21 cellular contexts compared by ENCODE assay signal in the genomic region with DNA sequence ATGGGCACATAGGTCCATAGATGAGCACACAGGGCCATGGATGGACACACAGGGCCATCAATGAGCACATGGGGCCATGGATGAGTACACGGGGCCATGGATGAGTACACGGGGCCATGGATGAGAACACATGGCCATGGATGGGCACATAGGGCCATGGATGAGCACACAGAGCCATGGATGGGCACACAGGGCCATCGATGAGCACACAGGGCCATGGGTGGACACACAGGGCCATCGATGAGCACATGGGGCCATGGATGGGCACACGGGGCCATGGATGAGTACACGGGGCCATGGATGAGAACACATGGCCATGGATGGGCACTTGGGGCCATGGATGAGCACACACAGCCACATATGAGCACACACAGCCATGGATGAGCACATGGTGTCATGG.
DNase-seq lines count a peak whose midpoint lies in the region; ATAC-seq, FAIRE-seq and TF ChIP-seq lines count a peak whose summit lies in the region.
"Had no signal": no experiment of that assay in that cellular context is flagged by ENCODE, and none has a peak within 500 bp of the region (broad histone marks: within the 10 kb centered on the region; RNA-seq: fewer than 3 reads in every experiment).

No MANE protein-coding gene starts in this region.

- TF ChIP-seq EP300 in sigmoid colon (IDR thresholded peaks at IDR 0.05): no peak

- H3K36me3 ChIP-seq in bronchial epithelial cell (ENCODE audit: control insufficient read depth, insufficient read depth, low read length) (no peaks in the 10 kb centered on the region), mucosa of descending colon (ENCODE audit: low read depth) (no peaks in the 10 kb centered on the region), sigmoid colon (no peaks in the 10 kb centered on the region)
- H3K36me3 ChIP-seq: MG63 had no signal

- H3K4me1 ChIP-seq in mucosa of descending colon (ENCODE audit: low read depth): no peaks in the 10 kb centered on the region
- H3K4me1 ChIP-seq in sigmoid colon: no peaks in the 10 kb centered on the region

- H3K27ac Mint-ChIP-seq in activated T-cell treated with anti-CD3 and anti-CD28 coated beads, Interleukin-2, amount 50 U/mL, for 24 hours: no peak overlapping the region
- H3K27ac Mint-ChIP-seq: CD4-positive, CD25-positive, alpha-beta regulatory T cell; H9; HFFc6 had no signal

- no peak overlapping the region for H3K4me3 Mint-ChIP-seq in activated T-cell treated with anti-CD3 and anti-CD28 coated beads, Interleukin-2, amount 50 U/mL, for 24 hours
- H3K4me3 Mint-ChIP-seq: CD4-positive, CD25-positive, alpha-beta regulatory T cell; H9; HFFc6 had no signal

- H3K4me1 Mint-ChIP-seq in activated T-cell treated with anti-CD3 and anti-CD28 coated beads, Interleukin-2, amount 50 U/mL, for 24 hours (ENCODE audit: low read depth): no peaks in the 10 kb centered on the region
- H3K4me1 Mint-ChIP-seq: CD4-positive, CD25-positive, alpha-beta regulatory T cell had no signal

- H3K36me3 Mint-ChIP-seq in activated T-cell treated with anti-CD3 and anti-CD28 coated beads, Interleukin-2, amount 50 U/mL, for 24 hours (ENCODE audit: low read depth): no peaks in the 10 kb centered on the region
- H3K36me3 Mint-ChIP-seq: CD4-positive, CD25-positive, alpha-beta regulatory T cell had no signal

- TF ChIP-seq POLR2A in sigmoid colon (IDR thresholded peaks at IDR 0.05): no peak

- 92 to 94% methylated on average over 6 of the region's 6 CpGs for WGBS in sigmoid colon, 2 donors

- ATAC-seq in mucosa of descending colon (no peak), GM18511 (IDR thresholded peaks at IDR 0.05; ENCODE audit: unreplicated experiment) (no peak)
- ATAC-seq: K562 had no signal

- DNase-seq in activated T-cell treated with anti-CD3 and anti-CD28 coated beads, Interleukin-2, amount 50 U/mL, for 24 hours: peak; percentile 20
- no peak for DNase-seq in activated T-cell treated with anti-CD3 and anti-CD28 coated beads, Interleukin-2, amount 50 U/mL, for 1 hour
- DNase-seq in bronchial epithelial cell (ENCODE audit: low read depth) (no peak), mucosa of descending colon (peak in 2 of 3 donors; percentile 7), sigmoid colon (peak; percentile 9), NCI-H128 (lab: John Stamatoyannopoulos, UW; ENCODE audit: unreplicated experiment) (no peak)
- no peak for DNase-seq in central memory CD4-positive, alpha-beta T cell
- DNase-seq: 8988T; CD4-positive, CD25-positive, alpha-beta regulatory T cell; DMS79; GM23248; H9; HFFc6; NCI-H1417 treated with DMSO at 0.1 percent for 48 hours; NCI-H187; NCI-H446; NCI-H526; SHP77 had no signal

- H3K4me3 ChIP-seq in bronchial epithelial cell (ENCODE audit: low read depth, low read length): no peak overlapping the region
- H3K4me3 ChIP-seq in mucosa of descending colon: no peak overlapping the region
- H3K4me3 ChIP-seq in sigmoid colon: no peak overlapping the region
- H3K4me3 ChIP-seq: GM23248, K562, MG63 had no signal

- FAIRE-seq in bronchial epithelial cell (lab: Jason Lieb, UNC): peak; percentile 66
- FAIRE-seq: K562 had no signal

- H3K27me3 ChIP-seq in bronchial epithelial cell (ENCODE audit: control insufficient read depth, insufficient read depth, low read length) (no peaks in the 10 kb centered on the region), sigmoid colon (no peaks in the 10 kb centered on the region)
- H3K27me3 ChIP-seq: MG63 had no signal

- no peaks in the 10 kb centered on the region for H3K27me3 Mint-ChIP-seq in activated T-cell treated with anti-CD3 and anti-CD28 coated beads, Interleukin-2, amount 50 U/mL, for 24 hours
- H3K27me3 Mint-ChIP-seq: CD4-positive, CD25-positive, alpha-beta regulatory T cell had no signal

- peaks cover 7% of the 10 kb centered on the region for H3K9me3 Mint-ChIP-seq in activated T-cell treated with anti-CD3 and anti-CD28 coated beads, Interleukin-2, amount 50 U/mL, for 24 hours

- H3K27ac ChIP-seq in sigmoid colon: no peak overlapping the region
- H3K27ac ChIP-seq: GM23248 had no signal

- intact Hi-C loops in mucosa of descending colon (cut with DNase I, micrococcal nuclease) (no loop called here), sigmoid colon (cut with DNase I) (no loop called here)

- H3K9me3 ChIP-seq in mucosa of descending colon (peaks cover 4% of the 10 kb centered on the region), sigmoid colon (no peaks in the 10 kb centered on the region)
- H3K9me3 ChIP-seq: MG63 had no signal

- TF ChIP-seq CTCF in bronchial epithelial cell (IDR thresholded peaks at IDR 0.05; ENCODE audit: insufficient read depth, low read length, severe bottlenecking) (no peak), mucosa of descending colon (IDR thresholded peaks at IDR 0.05) (no peak), sigmoid colon (IDR thresholded peaks at IDR 0.05) (no peak)

Comparison
In these comparisons a context has a peak if more than half of its experiments do, and no peak if none do; other contexts are left out.
1. DNase-seq: peak in activated T-cell treated with anti-CD3 and anti-CD28 coated beads, Interleukin-2, amount 50 U/mL, for 24 hours (single experiment), mucosa of descending colon (2 of 3) and sigmoid colon (single experiment); none in activated T-cell treated with anti-CD3 and anti-CD28 coated beads, Interleukin-2, amount 50 U/mL, for 1 hour (single experiment), bronchial epithelial cell (single experiment), central memory CD4-positive, alpha-beta T cell (single experiment) and NCI-H128 (single experiment).